Comparison of ENCODE assay signal across 21 cellular contexts in the genomic region with DNA sequence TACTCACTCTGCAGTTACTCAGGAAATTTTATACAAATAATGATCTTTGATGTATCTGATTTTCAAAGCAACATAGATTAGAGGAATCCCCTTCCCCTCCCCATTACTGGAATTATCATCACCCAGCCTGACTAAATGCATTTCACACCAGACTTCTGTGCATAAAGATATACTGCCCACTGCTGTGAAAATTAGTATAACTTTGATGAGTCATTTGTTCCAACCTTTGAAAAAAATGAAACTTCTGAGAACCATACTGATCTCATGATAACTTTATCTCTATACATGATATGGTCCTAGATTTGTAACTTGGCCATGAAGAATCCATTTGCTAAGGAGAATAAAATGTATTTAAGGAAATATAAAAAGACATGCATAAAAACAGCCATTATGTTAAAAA.
DNase-seq lines count a peak whose midpoint lies in the region; ATAC-seq, FAIRE-seq and TF ChIP-seq lines count a peak whose summit lies in the region.
"Had no signal": no experiment of that assay in that cellular context is flagged by ENCODE, and none has a peak within 500 bp of the region (broad histone marks: within the 10 kb centered on the region; RNA-seq: fewer than 3 reads in every experiment).

No MANE protein-coding gene starts in this region.

- in situ Hi-C loops in G401 (cut with HindIII; ENCODE audit: low sequenced_read_pairs) = no loop called here

- H3K4me3 ChIP-seq in A549 (no peak overlapping the region), SK-N-MC (no peak overlapping the region), fibroblast of pulmonary artery (replicated peaks; ENCODE audit: low read depth, low read length) (no peak overlapping the region)
- H3K4me3 ChIP-seq: adrenal gland, esophagus squamous epithelium, pancreas had no signal

- no peak for TF ChIP-seq CTCF in A549 (IDR thresholded peaks at IDR 0.05)
- no peak for TF ChIP-seq CTCF in fibroblast of pulmonary artery (IDR thresholded peaks at IDR 0.05; ENCODE audit: low read length, missing control alignments)

- no peak for ATAC-seq in A549
- ATAC-seq in HG03439 (IDR thresholded peaks at IDR 0.05; ENCODE audit: unreplicated experiment) = no peak
- ATAC-seq: effector memory CD8-positive, alpha-beta T cell; pancreas; Right ventricle myocardium inferior had no signal

- H3K9ac ChIP-seq in SK-N-MC (ENCODE audit: insufficient read length) = no peak overlapping the region

- no peak for TF ChIP-seq POLR2A in A549 (IDR thresholded peaks at IDR 0.05; ENCODE audit: low read length)

- FAIRE-seq in A549 (lab: Jason Lieb, UNC) = no peak
- FAIRE-seq: kidney, pancreas had no signal

- POLR2A ChIA-PET in A549 (lab: Yijun Ruan, JAX) = no interaction called here

- CTCF ChIA-PET in A549 (lab: Yijun Ruan, JAX) = no interaction called here

- peaks cover 20% of the 10 kb centered on the region; the same call in 1 of the 3 replicates for H3K4me1 ChIP-seq in A549
- H3K4me1 ChIP-seq: adrenal gland, BE2C, esophagus squamous epithelium, pancreas had no signal

- TF ChIP-seq EP300 in A549 (IDR thresholded peaks at IDR 0.05) = no peak

- no peak for TF ChIP-seq RAD21 in A549 (conservative IDR thresholded peaks at IDR 0.05 in 1 of 2, IDR thresholded peaks at IDR 0.05 in 1 of 2)

- H3K9me3 ChIP-seq in A549 (no peaks in the 10 kb centered on the region), SK-N-MC (ENCODE audit: low read depth, low read length) (no peaks in the 10 kb centered on the region)
- H3K9me3 ChIP-seq: adrenal gland, BE2C, esophagus squamous epithelium, pancreas had no signal

- H3K36me3 ChIP-seq in SK-N-MC (ENCODE audit: insufficient read depth, low read length) = no peaks in the 10 kb centered on the region
- H3K36me3 ChIP-seq: adrenal gland, BE2C, esophagus squamous epithelium, pancreas had no signal

- H3K27ac ChIP-seq in A549 (no peak overlapping the region), SK-N-MC (peak overlapping the region; percentile 58; the same call in 1 of the 2 replicates)
- H3K27ac ChIP-seq: adrenal gland, esophagus squamous epithelium, pancreas, VCaP had no signal

- H3K4me2 ChIP-seq in A549 = 0 out of 3 replicates have a peak overlapping the region, but pooled peaks have one; percentile 1

- DNase-seq in A549 (ENCODE audit: low read depth in 1 of 2, low spot score in 1 of 2) (no peak), EH (ENCODE audit: low read depth) (peak; percentile 18), SK-N-MC (ENCODE audit: low read depth, low spot score) (peak; percentile 39), fibroblast of pulmonary artery (ENCODE audit: low read depth) (peak; percentile 18), cortex of kidney (lab: John Stamatoyannopoulos, UW) (no peak), G401 (ENCODE audit: low spot score) (no peak)
- DNase-seq: activated CD4-positive, alpha-beta T cell treated with anti-CD3 and anti-CD28 coated beads, Interleukin-2, amount 50 U/mL, for 4 hours; adrenal gland; BE2C; COR-L47; effector memory CD8-positive, alpha-beta T cell; EL; esophagus squamous epithelium; Karpas-422; kidney; NCI-H1092 treated with DMSO at 0.1 percent for 48 hours; pancreas; stimulated activated naive CD4-positive, alpha-beta T cell had no signal

TF ChIP-seq in A549, 52 proteins besides CTCF, POLR2A, EP300 and RAD21:
- no peak for TF ChIP-seq SMC3 (IDR thresholded peaks at IDR 0.05)
- TF ChIP-seq TFCP2L1 (CRISPR knock-in tag; IDR thresholded peaks at IDR 0.05) = no peak
- TF ChIP-seq, protein P1, sequence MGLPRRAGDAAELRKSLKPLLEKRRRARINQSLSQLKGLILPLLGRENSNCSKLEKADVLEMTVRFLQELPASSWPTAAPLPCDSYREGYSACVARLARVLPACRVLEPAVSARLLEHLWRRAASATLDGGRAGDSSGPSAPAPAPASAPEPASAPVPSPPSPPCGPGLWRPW (IDR thresholded peaks at IDR 0.05) = no peak
- TF ChIP-seq, protein P2, sequence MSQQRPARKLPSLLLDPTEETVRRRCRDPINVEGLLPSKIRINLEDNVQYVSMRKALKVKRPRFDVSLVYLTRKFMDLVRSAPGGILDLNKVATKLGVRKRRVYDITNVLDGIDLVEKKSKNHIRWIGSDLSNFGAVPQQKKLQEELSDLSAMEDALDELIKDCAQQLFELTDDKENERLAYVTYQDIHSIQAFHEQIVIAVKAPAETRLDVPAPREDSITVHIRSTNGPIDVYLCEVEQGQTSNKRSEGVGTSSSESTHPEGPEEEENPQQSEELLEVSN (IDR thresholded peaks at IDR 0.05; ENCODE audit: borderline replicate concordance, low read depth) = no peak
- no peak for TF ChIP-seq FOSL2 (IDR thresholded peaks at IDR 0.05)
- peak; percentile 38; the same call in 1 of the 2 replicates for TF ChIP-seq FOSL2 (CRISPR knock-in tag; IDR thresholded peaks at IDR 0.05)
- TF ChIP-seq CHD4 (IDR thresholded peaks at IDR 0.05; ENCODE audit: borderline replicate concordance) = no peak
- TF ChIP-seq RARB (CRISPR knock-in tag; IDR thresholded peaks at IDR 0.05) = no peak
- TF ChIP-seq GATA3 (IDR thresholded peaks at IDR 0.05; ENCODE audit: borderline replicate concordance) = no peak

Comparison
In these comparisons a context has a peak if more than half of its experiments do, and no peak if none do; other contexts are left out.
1. DNase-seq: peak in EH (single experiment), SK-N-MC (single experiment) and fibroblast of pulmonary artery (single experiment); none in A549 (0 of 2), cortex of kidney (single experiment) and G401 (single experiment).